In genomic region chr6:151181701-151182367, GRCh38 we compare ENCODE assay signal across 31 cellular contexts. TPM values are rescaled to one million over a fixed set of nuclear protein-coding genes. Genes with fewer than 3 reads are reported as not detected.
DNase-seq lines count a peak whose midpoint lies in the region; ATAC-seq, FAIRE-seq and TF ChIP-seq lines count a peak whose summit lies in the region.
"Had no signal": no experiment of that assay in that cellular context is flagged by ENCODE, and none has a peak within 500 bp of the region (broad histone marks: within the 10 kb centered on the region; RNA-seq: fewer than 3 reads in every experiment).

No MANE protein-coding gene starts in this region.

- H3K27me3 Mint-ChIP-seq in astrocyte (ENCODE audit: low read depth, unreplicated experiment): peaks cover 2% of the 10 kb centered on the region

- no peaks in the 10 kb centered on the region for H3K4me1 Mint-ChIP-seq in astrocyte (ENCODE audit: low read depth, unreplicated experiment)
- H3K4me1 Mint-ChIP-seq: activated naive CD4-positive, alpha-beta T cell treated with anti-CD3 and anti-CD28 coated beads, Interleukin-2, amount 10 ng/mL, durations not matched to agents 7 days and 5 days; B cell had no signal

- DNase-seq in Karpas-422 (peak; percentile 17), astrocyte (ENCODE audit: low read depth) (peak; percentile 63), iris pigment epithelial cell (ENCODE audit: low read depth) (peak; percentile 37), colonic mucosa (no peak), ureter (ENCODE audit: low spot score) (no peak)
- DNase-seq: activated CD4-positive, alpha-beta T cell treated with anti-CD3 and anti-CD28 coated beads, Interleukin-2, amount 50 U/mL, for 48 hours; activated CD8-positive, alpha-beta memory T cell treated with anti-CD3 and anti-CD28 coated beads, Interleukin-2, amount 50 U/mL, for 4 hours; activated naive CD4-positive, alpha-beta T cell treated with anti-CD3 and anti-CD28 coated beads, Interleukin-2, amount 10 ng/mL, durations not matched to agents 7 days and 5 days; amniotic stem cell; caudate nucleus; dermis blood vessel endothelial cell; DMS153; esophagus squamous epithelium; GF-D8; left ventricle myocardium superior; NCI-H146; pancreas; stimulated activated CD4-positive, alpha-beta T cell treated with anti-CD3 and anti-CD28 coated beads, Interleukin-1b, Interleukin-23, amount 100 ng/mL, for 48 hours; stimulated activated CD8-positive, alpha-beta memory T cell treated with anti-CD3 and anti-CD28 coated beads, Interleukin-4, amount 100 ng/mL, for 48 hours; stomach; T1000; tibial artery had no signal

- no peaks in the 10 kb centered on the region for H3K36me3 Mint-ChIP-seq in astrocyte (ENCODE audit: low read depth, unreplicated experiment)
- H3K36me3 Mint-ChIP-seq: activated naive CD4-positive, alpha-beta T cell treated with anti-CD3 and anti-CD28 coated beads, Interleukin-2, amount 10 ng/mL, durations not matched to agents 7 days and 5 days had no signal

- no peak overlapping the region for H3K4me3 Mint-ChIP-seq in astrocyte (ENCODE audit: unreplicated experiment)
- H3K4me3 Mint-ChIP-seq: activated naive CD4-positive, alpha-beta T cell treated with anti-CD3 and anti-CD28 coated beads, Interleukin-2, amount 10 ng/mL, durations not matched to agents 7 days and 5 days; B cell; neural crest cell had no signal

- H3K4me3 ChIP-seq in BLaER1: no peak overlapping the region
- no peak overlapping the region for H3K4me3 ChIP-seq in Karpas-422 (ENCODE audit: low read length)
- H3K4me3 ChIP-seq in astrocyte (ENCODE audit: insufficient read depth, low read depth, low read length): no peak overlapping the region
- H3K4me3 ChIP-seq in colonic mucosa: no peak overlapping the region
- H3K4me3 ChIP-seq: esophagus squamous epithelium, pancreas, smooth muscle cell, stomach, tibial artery had no signal

- H3K27me3 ChIP-seq in BLaER1 (no peaks in the 10 kb centered on the region), Karpas-422 (ENCODE audit: low read length) (no peaks in the 10 kb centered on the region), astrocyte (ENCODE audit: insufficient read depth, low read length) (no peaks in the 10 kb centered on the region), colonic mucosa (no peaks in the 10 kb centered on the region)
- H3K27me3 ChIP-seq: esophagus squamous epithelium, pancreas, stomach, tibial artery had no signal

- no peak overlapping the region for H3K27ac Mint-ChIP-seq in astrocyte (ENCODE audit: unreplicated experiment)
- H3K27ac Mint-ChIP-seq: activated naive CD4-positive, alpha-beta T cell treated with anti-CD3 and anti-CD28 coated beads, Interleukin-2, amount 10 ng/mL, durations not matched to agents 7 days and 5 days; B cell had no signal

- ATAC-seq in GM18498 (IDR thresholded peaks at IDR 0.05; ENCODE audit: unreplicated experiment) (no peak), HG02798 (IDR thresholded peaks at IDR 0.05; ENCODE audit: poor library complexity, unreplicated experiment) (no peak)
- ATAC-seq: left ventricle myocardium superior, pancreas had no signal

- H3K36me3 ChIP-seq in BLaER1 (no peaks in the 10 kb centered on the region), Karpas-422 (ENCODE audit: insufficient read depth, low read length) (no peaks in the 10 kb centered on the region), astrocyte (ENCODE audit: insufficient read depth, low read length) (no peaks in the 10 kb centered on the region), colonic mucosa (no peaks in the 10 kb centered on the region)
- H3K36me3 ChIP-seq: esophagus squamous epithelium, pancreas, stomach, tibial artery had no signal

- no peaks in the 10 kb centered on the region for H3K9me2 ChIP-seq in Karpas-422 (replicated peaks; ENCODE audit: insufficient read depth, low read length)

- H3K4me2 ChIP-seq in BLaER1 (peak overlapping the region; percentile 31; the same call in 1 of the 2 replicates), Karpas-422 (ENCODE audit: low read depth, low read length, poor library complexity, severe bottlenecking) (no peak overlapping the region), astrocyte (ENCODE audit: low read length) (no peak overlapping the region)
- H3K4me2 ChIP-seq: smooth muscle cell had no signal

- no peak overlapping the region for H3K9ac ChIP-seq in BLaER1
- H3K9ac ChIP-seq in Karpas-422 (ENCODE audit: low read length): no peak overlapping the region
- H3K9ac ChIP-seq in astrocyte (ENCODE audit: low read length): no peak overlapping the region
- no peak overlapping the region for H3K9ac ChIP-seq in colonic mucosa (ENCODE audit: low read depth in 2 of 2, low read length in 2 of 2)

- H2AFZ ChIP-seq in Karpas-422 (ENCODE audit: low read length) (no peak overlapping the region), astrocyte (ENCODE audit: low read depth, low read length) (no peak overlapping the region)

- H3K79me2 ChIP-seq in Karpas-422 (ENCODE audit: low read length) (no peaks in the 10 kb centered on the region), astrocyte (ENCODE audit: insufficient read depth, low read length) (no peaks in the 10 kb centered on the region)

- H3K9me3 ChIP-seq in BLaER1 (peaks cover 26% of the 10 kb centered on the region), Karpas-422 (ENCODE audit: low read length) (no peaks in the 10 kb centered on the region), astrocyte (ENCODE audit: insufficient read depth, low read depth, low read length) (no peaks in the 10 kb centered on the region), colonic mucosa (no peaks in the 10 kb centered on the region)
- H3K9me3 ChIP-seq: esophagus squamous epithelium, pancreas, tibial artery had no signal

- no peak for TF ChIP-seq CTCF in astrocyte (IDR thresholded peaks at IDR 0.05; ENCODE audit: insufficient read depth, low read depth, low read length)
- no peak for TF ChIP-seq CTCF in colonic mucosa (IDR thresholded peaks at IDR 0.05)

- H3K4me1 ChIP-seq in BLaER1 (peaks cover 18% of the 10 kb centered on the region), Karpas-422 (ENCODE audit: low read length) (no peaks in the 10 kb centered on the region), astrocyte (ENCODE audit: insufficient read depth, low read length) (peaks cover 7% of the 10 kb centered on the region), colonic mucosa (no peaks in the 10 kb centered on the region)
- H3K4me1 ChIP-seq: esophagus squamous epithelium, pancreas, stomach, tibial artery had no signal

- intact Hi-C loops in colonic mucosa (cut with DNase I): no loop called here

- no peaks in the 10 kb centered on the region for H4K20me1 ChIP-seq in BLaER1
- H4K20me1 ChIP-seq in Karpas-422 (ENCODE audit: insufficient read depth, low read depth, low read length): no peaks in the 10 kb centered on the region
- no peaks in the 10 kb centered on the region for H4K20me1 ChIP-seq in astrocyte (ENCODE audit: insufficient read depth, low read length)

- no peak for FAIRE-seq in astrocyte (lab: Jason Lieb, UNC)
- FAIRE-seq: endometrium, islet of Langerhans, pancreas, RCC 7860 had no signal

- H3K27ac ChIP-seq in BLaER1 (no peak overlapping the region), Karpas-422 (ENCODE audit: low read length) (no peak overlapping the region), astrocyte (ENCODE audit: low read depth, low read length) (no peak overlapping the region), colonic mucosa (no peak overlapping the region)
- H3K27ac ChIP-seq: esophagus squamous epithelium, pancreas, stomach, tibial artery had no signal

- peaks cover 10% of the 10 kb centered on the region for H3K9me3 Mint-ChIP-seq in astrocyte (ENCODE audit: unreplicated experiment)
- H3K9me3 Mint-ChIP-seq: neural crest cell had no signal

RNA-seq across cellular contexts. Expression of gene AKAP12, which starts 57.9 kb away (rescaled TPM):
- 0.04 TPM in 1 of 2 replicates, not detected in the other for total RNA-seq in Karpas-422 (2014; rRNA removed; shearing (Covaris generic); ENCODE audit: low replicate concordance)
- 76.1 and 115 TPM in 2 replicates for total RNA-seq in astrocyte
- total RNA-seq in colonic mucosa: 10 to 100 TPM in 1 of 2 donors, 1 to 10 TPM in 1; 3.9 to 38.8 TPM
- 52.4 TPM for total RNA-seq in ureter

Comparison
In these comparisons a context has a peak if more than half of its experiments do, and no peak if none do; other contexts are left out.
1. DNase-seq: peak in Karpas-422 (single experiment), astrocyte (single experiment) and iris pigment epithelial cell (single experiment); none in colonic mucosa (single experiment) and ureter (single experiment).